16 cellular contexts compared by ENCODE assay signal in genomic region chr20:45569650-45570049, GRCh38. TPM values are rescaled to one million over a fixed set of nuclear protein-coding genes. Genes with fewer than 3 reads are reported as not detected.
"Had no signal": no experiment of that assay in that cellular context is flagged by ENCODE, and none has a peak within 500 bp of the region (broad histone marks: within the 10 kb centered on the region; RNA-seq: fewer than 3 reads in every experiment).

No MANE protein-coding gene starts in this region.

RNA-seq across cellular contexts. Expression of gene WFDC8, which starts 9.4 kb away (rescaled TPM):
- total RNA-seq: stomach, subcutaneous adipose tissue, suprapubic skin, temporal lobe, testis, thoracic aorta, tibial nerve, transverse colon, upper lobe of left lung, upper lobe of right lung, ureter, urinary bladder, uterus, vagina had no signal
- polyA plus RNA-seq: stomach, thymus, urinary bladder had no signal

RNA-seq across cellular contexts. Expression of gene EPPIN, which starts 22.4 kb away (rescaled TPM):
- total RNA-seq: stomach, subcutaneous adipose tissue, temporal lobe, thoracic aorta, tibial nerve, transverse colon, upper lobe of right lung, ureter, urinary bladder, vagina had no signal
- polyA plus RNA-seq: stomach, urinary bladder had no signal

RNA-seq across cellular contexts. Expression of gene WFDC6, which starts 30.4 kb away (rescaled TPM):
- total RNA-seq: stomach, subcutaneous adipose tissue, temporal lobe, thoracic aorta, thyroid gland, tibial nerve, transverse colon, upper lobe of right lung, ureter, urinary bladder, uterus, vagina had no signal
- polyA plus RNA-seq: stomach, urinary bladder had no signal

RNA-seq across cellular contexts. Expression of gene SPINT3, which starts 54.2 kb away (rescaled TPM):
- total RNA-seq: stomach, subcutaneous adipose tissue, temporal lobe, testis, thoracic aorta, thyroid gland, tibial nerve, transverse colon, upper lobe of left lung, upper lobe of right lung, ureter, urinary bladder, uterus, vagina had no signal
- polyA plus RNA-seq: stomach, thymus, urinary bladder had no signal

RNA-seq across cellular contexts. Expression of gene WFDC10A, which starts 59.9 kb away (rescaled TPM):
- total RNA-seq: stomach, subcutaneous adipose tissue, suprapubic skin, temporal lobe, testis, thoracic aorta, thyroid gland, tibial nerve, transverse colon, upper lobe of left lung, upper lobe of right lung, ureter, urinary bladder, uterus, vagina had no signal
- polyA plus RNA-seq: stomach, urinary bladder had no signal
